8 cellular contexts compared by ENCODE assay signal in genomic region chr13:42594577-42595571, GRCh38. TPM values are rescaled to one million over a fixed set of nuclear protein-coding genes. Genes with fewer than 3 reads are reported as not detected.
A peak's percentile ranks its signal among the peaks of the same experiment; 100 is the strongest.
DNase-seq lines count a peak whose midpoint lies in the region; ATAC-seq and TF ChIP-seq lines count a peak whose summit lies in the region.

No MANE protein-coding gene starts in this region.

- H3K4me3 ChIP-seq in epithelial cell of esophagus (ENCODE audit: low read length), result no peak overlapping the region

- no peaks in the 10 kb centered on the region for H3K9me3 Mint-ChIP-seq in activated CD8-positive, alpha-beta memory T cell treated with anti-CD3 and anti-CD28 coated beads, Interleukin-2, amount 10 ng/mL, durations not matched to agents 7 days and 5 days (ENCODE audit: low read depth)

- H3K27ac Mint-ChIP-seq in activated CD8-positive, alpha-beta memory T cell treated with anti-CD3 and anti-CD28 coated beads, Interleukin-2, amount 10 ng/mL, durations not matched to agents 7 days and 5 days, result no peak overlapping the region

- H3K27me3 Mint-ChIP-seq in activated CD8-positive, alpha-beta memory T cell treated with anti-CD3 and anti-CD28 coated beads, Interleukin-2, amount 10 ng/mL, durations not matched to agents 7 days and 5 days, result peaks cover 16% of the 10 kb centered on the region

- H3K4me1 Mint-ChIP-seq in activated CD8-positive, alpha-beta memory T cell treated with anti-CD3 and anti-CD28 coated beads, Interleukin-2, amount 10 ng/mL, durations not matched to agents 7 days and 5 days, result no peaks in the 10 kb centered on the region

- peak; percentile 83 for TF ChIP-seq CTCF in epithelial cell of esophagus (IDR thresholded peaks at IDR 0.05; ENCODE audit: insufficient read depth, low read depth, low read length, missing control alignments)

- peak; percentile 71 for DNase-seq in EH (ENCODE audit: low read depth)
- peak; percentile 17 for DNase-seq in NCI-H774 (lab: John Stamatoyannopoulos, UW)
- peak; percentile 65 for DNase-seq in activated CD8-positive, alpha-beta memory T cell treated with anti-CD3 and anti-CD28 coated beads, Interleukin-2, amount 10 ng/mL, durations not matched to agents 7 days and 5 days
- peak; percentile 74 for DNase-seq in epithelial cell of esophagus (ENCODE audit: low read depth)
- peak; percentile 76 for DNase-seq in myocyte (ENCODE audit: low read depth)
- peak; percentile 79 for DNase-seq in stromal cell of bone marrow (ENCODE audit: low read depth)

- H3K4me3 Mint-ChIP-seq in activated CD8-positive, alpha-beta memory T cell treated with anti-CD3 and anti-CD28 coated beads, Interleukin-2, amount 10 ng/mL, durations not matched to agents 7 days and 5 days, result no peak overlapping the region

- H3K36me3 Mint-ChIP-seq in activated CD8-positive, alpha-beta memory T cell treated with anti-CD3 and anti-CD28 coated beads, Interleukin-2, amount 10 ng/mL, durations not matched to agents 7 days and 5 days, result no peaks in the 10 kb centered on the region

- CTCF ChIA-PET in activated CD8-positive, alpha-beta memory T cell treated with anti-CD3 and anti-CD28 coated beads, Interleukin-2, amount 10 ng/mL, durations not matched to agents 7 days and 5 days (lab: Charles Lee), result interaction anchor here (0.8 to 1.8 kb wide), 9 partner anchors 9 to 1209 kb away, joined by 3 to 6 read pairs (median 3); no protein-coding TSS in a partner anchor

- peak; percentile 66 for ATAC-seq in HG03342 (IDR thresholded peaks at IDR 0.05; ENCODE audit: unreplicated experiment)
- peak; percentile 47 for ATAC-seq in activated CD8-positive, alpha-beta memory T cell treated with anti-CD3 and anti-CD28 coated beads, Interleukin-2, amount 10 ng/mL, durations not matched to agents 7 days and 5 days
- ATAC-seq in GM21528 (IDR thresholded peaks at IDR 0.05; ENCODE audit: low FRiP score, unreplicated experiment), result no peak

RNA-seq across cellular contexts. Expression of gene TNFSF11, which starts 20.9 kb away (rescaled TPM):
- total RNA-seq in activated CD8-positive, alpha-beta memory T cell treated with anti-CD3 and anti-CD28 coated beads, Interleukin-2, amount 10 ng/mL, durations not matched to agents 7 days and 5 days, result 1 to 10 TPM in 1 of 2 experiments, under 1 TPM in 1; 0.76 to 2.4 TPM
- not detected in 2 replicates for total RNA-seq in myocyte
- not detected for polyA plus RNA-seq in myocyte (2012)

Comparison
In these comparisons a context has a peak if more than half of its experiments do, and no peak if none do; other contexts are left out.
1. DNase-seq: peak in every context shown above with its lines; median percentile 79 in stromal cell of bone marrow; 76 in myocyte; 74 in epithelial cell of esophagus; 71 in EH; 65 in activated CD8-positive, alpha-beta memory T cell treated with anti-CD3 and anti-CD28 coated beads, Interleukin-2, amount 10 ng/mL, durations not matched to agents 7 days and 5 days; 17 in NCI-H774.